In the genomic region with DNA sequence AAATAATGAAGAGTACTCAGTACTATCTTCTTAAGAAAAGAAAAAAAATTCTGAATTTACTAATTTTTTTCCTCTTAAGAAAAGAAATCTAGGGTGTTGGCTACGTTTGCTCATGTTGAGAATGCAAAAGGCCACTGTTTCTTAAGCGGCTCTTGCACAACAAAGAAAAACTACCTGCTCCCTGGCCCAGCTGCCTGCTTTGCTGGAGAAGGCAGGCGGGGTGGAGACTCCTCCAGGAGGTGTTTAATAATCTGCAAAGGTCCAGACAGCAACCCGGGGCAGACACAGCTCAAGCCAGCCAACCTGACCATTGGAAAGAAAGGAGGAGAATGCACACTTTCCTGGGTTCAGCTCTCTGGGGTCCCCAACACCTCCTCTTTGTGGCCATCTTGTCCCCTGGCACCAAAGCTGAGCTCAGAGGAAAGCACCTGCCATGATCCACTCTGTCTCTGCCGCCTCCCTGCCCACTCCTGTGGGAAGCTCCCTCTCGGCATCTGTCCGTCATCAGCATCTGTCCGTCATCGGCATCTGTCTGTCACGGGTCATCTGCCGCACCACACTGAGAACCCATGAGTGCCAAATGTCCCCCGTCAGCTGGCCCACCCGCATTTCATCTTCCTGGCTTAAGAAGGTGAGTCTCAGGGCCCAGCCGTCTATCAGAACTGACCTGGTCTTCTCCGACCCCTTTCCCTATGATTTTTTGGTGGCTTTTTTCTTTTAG, we compare ENCODE assay signal across 25 cellular contexts. TPM values are rescaled to one million over a fixed set of nuclear protein-coding genes. Genes with fewer than 3 reads are reported as not detected.
DNase-seq lines count a peak whose midpoint lies in the region; ATAC-seq and TF ChIP-seq lines count a peak whose summit lies in the region.
"Had no signal": no experiment of that assay in that cellular context is flagged by ENCODE, and none has a peak within 500 bp of the region (broad histone marks: within the 10 kb centered on the region; RNA-seq: fewer than 3 reads in every experiment).

No MANE protein-coding gene starts in this region.

- intact Hi-C loops in lower lobe of right lung (cut with DNase I), result no loop called here

- ATAC-seq in lower lobe of right lung, result peak; percentile 74 to 80
- peak; percentile 75 for ATAC-seq in omental fat pad (ENCODE audit: low FRiP score)
- ATAC-seq in GM19035 (IDR thresholded peaks at IDR 0.05; ENCODE audit: unreplicated experiment), result no peak
- no peak for ATAC-seq in HG02885 (IDR thresholded peaks at IDR 0.05; ENCODE audit: poor library complexity, unreplicated experiment)
- ATAC-seq: activated CD8-positive, alpha-beta T cell treated with anti-CD3 and anti-CD28 coated beads for 36 hours; K562; T-cell had no signal

- H3K9me3 ChIP-seq in lower lobe of right lung, result no peaks in the 10 kb centered on the region
- H3K9me3 ChIP-seq: heart right ventricle, ovary, SJCRH30, stomach, tibial nerve had no signal

- no peaks in the 10 kb centered on the region for H3K36me3 ChIP-seq in lower lobe of right lung
- H3K36me3 ChIP-seq: heart right ventricle, ovary, SJCRH30, tibial nerve had no signal

- H3K4me3 ChIP-seq in lower lobe of right lung, result no peak overlapping the region
- H3K4me3 ChIP-seq: heart right ventricle, K562, ovary, SJCRH30, stomach, tibial nerve had no signal

- TF ChIP-seq CTCF in lower lobe of right lung (IDR thresholded peaks at IDR 0.05), result no peak
- TF ChIP-seq CTCF in omental fat pad (IDR thresholded peaks at IDR 0.05), result no peak

- DNase-seq in activated CD8-positive, alpha-beta memory T cell treated with anti-CD3 and anti-CD28 coated beads, Interleukin-2, amount 50 U/mL, for 48 hours, result peak; percentile 33
- no peak for DNase-seq in activated CD8-positive, alpha-beta memory T cell treated with anti-CD3 and anti-CD28 coated beads for 24 hours
- DNase-seq in lower lobe of right lung, result no peak
- no peak for DNase-seq in omental fat pad (ENCODE audit: low spot score)
- DNase-seq in NCI-H1417 treated with DMSO at 0.1 percent for 48 hours (lab: John Stamatoyannopoulos, UW), result no peak
- no peak for DNase-seq in SHP77 treated with DMSO at 0.1 percent for 48 hours (lab: John Stamatoyannopoulos, UW)
- DNase-seq: activated CD4-positive, CD25-positive, alpha-beta regulatory T cell treated with anti-CD3 and anti-CD28 coated beads, Interleukin-2, amount 50 U/mL, for 72 hours; activated CD8-positive, alpha-beta T cell treated with anti-CD3 and anti-CD28 coated beads for 36 hours; activated effector memory CD4-positive, alpha-beta T cell treated with anti-CD3 and anti-CD28 coated beads, Interleukin-2, amount 50 U/mL, for 16 hours; CD8-positive, alpha-beta memory T cell; cerebellar nuclear complex; heart right ventricle; HFFc6; MV-4-11; NCI-H2171; SJCRH30; stimulated activated CD8-positive, alpha-beta memory T cell treated with anti-CD3 and anti-CD28 coated beads, Interleukin-4, amount 100 ng/mL, for 48 hours; stomach; T-cell had no signal

- no peak overlapping the region for H3K27ac ChIP-seq in lower lobe of right lung
- H3K27ac ChIP-seq: epithelial cell of prostate, heart right ventricle, ovary, SJCRH30, tibial nerve had no signal

- peaks cover 17% of the 10 kb centered on the region for H3K4me1 ChIP-seq in lower lobe of right lung

- no peaks in the 10 kb centered on the region for H3K27me3 ChIP-seq in lower lobe of right lung (ENCODE audit: low read depth)
- H3K27me3 ChIP-seq: heart right ventricle, ovary, SJCRH30, stomach, tibial nerve had no signal

RNA-seq across cellular contexts. Expression of a gene that starts 11.9 kb away (rescaled TPM):
- total RNA-seq in lower lobe of right lung (28.8 TPM), omental fat pad (10 to 100 TPM; 11.2 to 27.7 (median 16.6) TPM)

Comparison
In these comparisons a context has a peak if more than half of its experiments do, and no peak if none do; other contexts are left out.
1. ATAC-seq: peak in lower lobe of right lung (2 of 2) and omental fat pad (single experiment); none in GM19035 (single experiment) and HG02885 (single experiment).